9 cellular contexts compared by ENCODE assay signal in the genomic region with DNA sequence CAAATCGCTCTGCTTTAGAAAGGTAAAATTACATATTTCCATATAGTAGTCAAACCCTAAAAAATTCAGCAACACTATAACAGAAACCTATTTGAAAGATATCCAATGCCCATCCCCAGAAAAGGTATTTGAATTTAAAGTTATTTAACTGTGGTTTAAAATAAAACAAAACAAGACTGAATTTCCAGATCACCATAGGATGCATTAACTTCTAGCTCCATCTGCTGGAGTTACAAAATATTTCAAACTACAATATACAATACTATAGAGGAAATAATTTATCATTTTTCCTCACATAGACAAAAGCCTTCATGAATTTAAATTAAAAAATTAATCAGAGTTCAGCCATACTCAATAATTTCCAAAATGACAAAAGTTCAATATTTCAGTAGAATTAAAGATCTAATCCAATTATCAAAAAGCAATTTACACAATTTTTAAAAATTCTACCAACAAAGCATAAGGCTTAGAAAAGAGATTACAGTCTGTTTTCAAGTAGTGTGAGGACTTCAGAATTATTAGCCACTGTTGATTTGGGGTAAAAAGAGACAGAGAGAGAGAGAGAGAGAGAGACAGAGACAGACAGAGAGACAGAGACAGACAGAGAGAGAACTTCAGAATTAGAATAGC.
A peak's percentile ranks its signal among the peaks of the same experiment; 100 is the strongest.
DNase-seq lines count a peak whose midpoint lies in the region; ATAC-seq and TF ChIP-seq lines count a peak whose summit lies in the region.
"Had no signal": no experiment of that assay in that cellular context is flagged by ENCODE, and none has a peak within 500 bp of the region (broad histone marks: within the 10 kb centered on the region; RNA-seq: fewer than 3 reads in every experiment).

No MANE protein-coding gene starts in this region.

- no peaks in the 10 kb centered on the region for H3K27me3 Mint-ChIP-seq in endodermal cell (ENCODE audit: insufficient read depth)
- no peaks in the 10 kb centered on the region for H3K27me3 Mint-ChIP-seq in stimulated activated naive CD8-positive, alpha-beta T cell treated with anti-CD3 and anti-CD28 coated beads, Interleukin-15, amount 100 ng/mL, for 72 hours
- H3K27me3 Mint-ChIP-seq in T-helper 2 cell treated with Interferon-gamma antibody and Interleukin-4, amounts not matched to agents 5 μg/mL and 100 μg/mL, for 36 hours (ENCODE audit: low read depth): no peaks in the 10 kb centered on the region
- H3K27me3 Mint-ChIP-seq: CD8-positive, alpha-beta memory T cell had no signal

- no peaks in the 10 kb centered on the region for H3K4me1 ChIP-seq in endodermal cell (ENCODE audit: control insufficient read depth, insufficient read depth, low read length)

- H3K36me3 ChIP-seq in endodermal cell (ENCODE audit: control insufficient read depth, insufficient read depth, low read length): peaks cover 9% of the 10 kb centered on the region

- H3K27ac ChIP-seq in endodermal cell (ENCODE audit: low read depth, low read length): no peak overlapping the region

- peak overlapping the region; percentile 75 for H3K27ac Mint-ChIP-seq in endodermal cell
- H3K27ac Mint-ChIP-seq in stimulated activated naive CD8-positive, alpha-beta T cell treated with anti-CD3 and anti-CD28 coated beads, Interleukin-15, amount 100 ng/mL, for 72 hours: no peak overlapping the region
- no peak overlapping the region for H3K27ac Mint-ChIP-seq in T-helper 2 cell treated with Interferon-gamma antibody and Interleukin-4, amounts not matched to agents 5 μg/mL and 100 μg/mL, for 36 hours

- H3K4me3 ChIP-seq in endodermal cell (ENCODE audit: low read length) (no peak overlapping the region), retinal pigment epithelial cell (ENCODE audit: low read length) (no peak overlapping the region)

- H3K9me3 ChIP-seq in endodermal cell (ENCODE audit: control insufficient read depth, low read length): no peaks in the 10 kb centered on the region

- peak; percentile 42 for DNase-seq in NCI-H510A treated with DMSO at 0.1 percent for 48 hours (lab: John Stamatoyannopoulos, UW)
- DNase-seq in NCI-H510A (lab: John Stamatoyannopoulos, UW): no peak
- DNase-seq in NCI-H2171 treated with DMSO at 0.1 percent for 48 hours (lab: John Stamatoyannopoulos, UW): peak; percentile 37
- DNase-seq in endodermal cell: no peak
- DNase-seq in retinal pigment epithelial cell (ENCODE audit: low read depth): no peak
- DNase-seq in stimulated activated naive CD8-positive, alpha-beta T cell treated with anti-CD3 and anti-CD28 coated beads, Interleukin-15, amount 100 ng/mL, for 72 hours: no peak
- no peak for DNase-seq in T-helper 2 cell treated with Interferon-gamma antibody and Interleukin-4, amounts not matched to agents 5 μg/mL and 100 μg/mL, for 36 hours (ENCODE audit: low spot score)
- DNase-seq: CD8-positive, alpha-beta memory T cell had no signal

- no peak overlapping the region for H3K4me3 Mint-ChIP-seq in endodermal cell
- H3K4me3 Mint-ChIP-seq in stimulated activated naive CD8-positive, alpha-beta T cell treated with anti-CD3 and anti-CD28 coated beads, Interleukin-15, amount 100 ng/mL, for 72 hours: no peak overlapping the region
- H3K4me3 Mint-ChIP-seq in T-helper 2 cell treated with Interferon-gamma antibody and Interleukin-4, amounts not matched to agents 5 μg/mL and 100 μg/mL, for 36 hours: no peak overlapping the region
- H3K4me3 Mint-ChIP-seq: CD8-positive, alpha-beta memory T cell had no signal

- H3K9me3 Mint-ChIP-seq in endodermal cell: no peaks in the 10 kb centered on the region
- H3K9me3 Mint-ChIP-seq in stimulated activated naive CD8-positive, alpha-beta T cell treated with anti-CD3 and anti-CD28 coated beads, Interleukin-15, amount 100 ng/mL, for 72 hours: no peaks in the 10 kb centered on the region
- no peaks in the 10 kb centered on the region for H3K9me3 Mint-ChIP-seq in T-helper 2 cell treated with Interferon-gamma antibody and Interleukin-4, amounts not matched to agents 5 μg/mL and 100 μg/mL, for 36 hours
- H3K9me3 Mint-ChIP-seq: CD8-positive, alpha-beta memory T cell had no signal

- peak; percentile 75 for TF ChIP-seq CTCF in endodermal cell (conservative IDR thresholded peaks at IDR 0.05)
- TF ChIP-seq CTCF in retinal pigment epithelial cell (conservative IDR thresholded peaks at IDR 0.05; ENCODE audit: low read depth, low read length): peak; percentile 45

- peaks cover 13% of the 10 kb centered on the region for H3K36me3 Mint-ChIP-seq in endodermal cell (ENCODE audit: low read depth)
- H3K36me3 Mint-ChIP-seq in T-helper 2 cell treated with Interferon-gamma antibody and Interleukin-4, amounts not matched to agents 5 μg/mL and 100 μg/mL, for 36 hours (ENCODE audit: low read depth): peaks cover 9% of the 10 kb centered on the region

- ATAC-seq in stimulated activated naive CD8-positive, alpha-beta T cell treated with anti-CD3 and anti-CD28 coated beads, Interleukin-15, amount 100 ng/mL, for 72 hours: no peak
- ATAC-seq in HG03135 (IDR thresholded peaks at IDR 0.05; ENCODE audit: unreplicated experiment): no peak

- H3K27me3 ChIP-seq in endodermal cell (ENCODE audit: control insufficient read depth, insufficient read depth, low read length, poor library complexity, severe bottlenecking): no peaks in the 10 kb centered on the region

- H3K9ac ChIP-seq in endodermal cell (ENCODE audit: extremely low read depth, low read length, poor library complexity, severe bottlenecking): no peak overlapping the region

- WGBS in endodermal cell (ENCODE audit: insufficient coverage in 1 of 2, insufficient read length in 1 of 2), 2 experiments: 100% methylated on average over 1 of the region's 1 CpG; no CpG with 5 or more reads in 1 of the 2 experiments

- H3K4me1 Mint-ChIP-seq in endodermal cell: peaks cover 13% of the 10 kb centered on the region
- H3K4me1 Mint-ChIP-seq in stimulated activated naive CD8-positive, alpha-beta T cell treated with anti-CD3 and anti-CD28 coated beads, Interleukin-15, amount 100 ng/mL, for 72 hours: no peaks in the 10 kb centered on the region
- peaks cover 1% of the 10 kb centered on the region for H3K4me1 Mint-ChIP-seq in T-helper 2 cell treated with Interferon-gamma antibody and Interleukin-4, amounts not matched to agents 5 μg/mL and 100 μg/mL, for 36 hours (ENCODE audit: low read depth)
- H3K4me1 Mint-ChIP-seq: CD8-positive, alpha-beta memory T cell had no signal

Comparison
In these comparisons a context has a peak if more than half of its experiments do, and no peak if none do; other contexts are left out.
1. DNase-seq: peak in NCI-H510A treated with DMSO at 0.1 percent for 48 hours (single experiment) and NCI-H2171 treated with DMSO at 0.1 percent for 48 hours (single experiment); none in NCI-H510A (single experiment), endodermal cell (single experiment), retinal pigment epithelial cell (single experiment), stimulated activated naive CD8-positive, alpha-beta T cell treated with anti-CD3 and anti-CD28 coated beads, Interleukin-15, amount 100 ng/mL, for 72 hours (0 of 2) and T-helper 2 cell treated with Interferon-gamma antibody and Interleukin-4, amounts not matched to agents 5 μg/mL and 100 μg/mL, for 36 hours (single experiment).